ENCODE assay signal across 20 cellular contexts in genomic region chr3:79424811-79425210, GRCh38.
DNase-seq lines count a peak whose midpoint lies in the region; ATAC-seq, FAIRE-seq and TF ChIP-seq lines count a peak whose summit lies in the region.
"Had no signal": no experiment of that assay in that cellular context is flagged by ENCODE, and none has a peak within 500 bp of the region (broad histone marks: within the 10 kb centered on the region; RNA-seq: fewer than 3 reads in every experiment).

No MANE protein-coding gene starts in this region.

- CTCF ChIA-PET in mammary epithelial cell (lab: Charles Lee; ENCODE audit: low non-redundant PET): no interaction called here
- CTCF ChIA-PET in MCF 10A (lab: Yijun Ruan, JAX): no interaction called here
- CTCF ChIA-PET in CD8-positive, alpha-beta T cell (lab: Charles Lee): no interaction called here

- no peak overlapping the region for H3K27ac Mint-ChIP-seq in MCF 10A (ENCODE audit: low read depth, unreplicated experiment)
- no peak overlapping the region for H3K27ac Mint-ChIP-seq in CD8-positive, alpha-beta T cell
- H3K27ac Mint-ChIP-seq: CD14-positive monocyte had no signal

- no peak for FAIRE-seq in bronchial epithelial cell (lab: Jason Lieb, UNC)
- peak; percentile 98 for FAIRE-seq in keratinocyte (lab: Jason Lieb, UNC)
- FAIRE-seq: HTR-8/SVneo, K562 had no signal

- H3K27me3 Mint-ChIP-seq in MCF 10A (ENCODE audit: insufficient read depth, unreplicated experiment): peaks cover 75% of the 10 kb centered on the region
- no peaks in the 10 kb centered on the region for H3K27me3 Mint-ChIP-seq in CD8-positive, alpha-beta T cell (ENCODE audit: low read depth)
- H3K27me3 Mint-ChIP-seq: CD4-positive, alpha-beta memory T cell had no signal

- BruUV-seq in mammary epithelial cell (replicated peaks; lab: Mats Ljungman, UMichigan) (no TSS peak), MCF 10A (replicated peaks; lab: Mats Ljungman, UMichigan) (no TSS peak)

- no peaks in the 10 kb centered on the region for H3K9me3 Mint-ChIP-seq in MCF 10A (ENCODE audit: unreplicated experiment)
- H3K9me3 Mint-ChIP-seq in CD8-positive, alpha-beta T cell: peaks cover 3% of the 10 kb centered on the region
- H3K9me3 Mint-ChIP-seq: CD14-positive monocyte had no signal

- in situ Hi-C loops in mammary epithelial cell (cut with MboI; ENCODE audit: low sequenced_read_pairs in 2 of 2): no loop called here

- H3K79me2 ChIP-seq in mammary epithelial cell (ENCODE audit: insufficient read depth, low read length): no peaks in the 10 kb centered on the region
- no peaks in the 10 kb centered on the region for H3K79me2 ChIP-seq in keratinocyte (ENCODE audit: control insufficient read depth, insufficient read depth, low read length)

- H3K27me3 ChIP-seq in mammary epithelial cell (ENCODE audit: insufficient read depth, low read length): no peaks in the 10 kb centered on the region
- H3K27me3 ChIP-seq in bronchial epithelial cell (ENCODE audit: control insufficient read depth, insufficient read depth, low read length): no peaks in the 10 kb centered on the region
- no peaks in the 10 kb centered on the region for H3K27me3 ChIP-seq in keratinocyte (ENCODE audit: control insufficient read depth, extremely low read depth, insufficient read depth, low read length)
- no peaks in the 10 kb centered on the region for H3K27me3 ChIP-seq in CD8-positive, alpha-beta T cell (ENCODE audit: insufficient read depth, low read length)
- H3K27me3 ChIP-seq: BLaER1 had no signal

- no peaks in the 10 kb centered on the region for H3K9me1 ChIP-seq in keratinocyte (ENCODE audit: control insufficient read depth, extremely low read depth, insufficient read depth, low read length)

- intact Hi-C loops in mammary epithelial cell (cut with micrococcal nuclease): no loop called here
- intact Hi-C loops in MCF 10A (cut with micrococcal nuclease): no loop called here
- intact Hi-C loops in CD8-positive, alpha-beta T cell (cut with DNase I, micrococcal nuclease): no loop called here

- H3K4me3 Mint-ChIP-seq in MCF 10A (ENCODE audit: unreplicated experiment): no peak overlapping the region
- no peak overlapping the region for H3K4me3 Mint-ChIP-seq in CD8-positive, alpha-beta T cell
- H3K4me3 Mint-ChIP-seq: CD14-positive monocyte; CD4-positive, alpha-beta memory T cell had no signal

- POLR2A ChIA-PET in MCF 10A (lab: Yijun Ruan, JAX): no interaction called here
- POLR2A ChIA-PET in CD8-positive, alpha-beta T cell (lab: Charles Lee): no interaction called here

- H2AFZ ChIP-seq in mammary epithelial cell (ENCODE audit: low read depth, low read length) (no peak overlapping the region), keratinocyte (ENCODE audit: control insufficient read depth, low read length) (peak overlapping the region; percentile 73)

- H3K9ac ChIP-seq in mammary epithelial cell (ENCODE audit: insufficient read depth, low read length) (no peak overlapping the region), keratinocyte (ENCODE audit: control insufficient read depth, extremely low read depth, insufficient read depth, low read length) (no peak overlapping the region)
- H3K9ac ChIP-seq: BLaER1 had no signal

- DNase-seq in mammary epithelial cell (peak; percentile 77), MCF 10A (ENCODE audit: unreplicated experiment) (no peak), bronchial epithelial cell (ENCODE audit: low read depth) (peak; percentile 94), keratinocyte (ENCODE audit: low read depth, low spot score) (peak; percentile 66), NAMALWA (ENCODE audit: low spot score) (no peak), DMS53 (lab: John Stamatoyannopoulos, UW) (no peak)
- no peak for DNase-seq in CD8-positive, alpha-beta T cell
- DNase-seq: 8988T; Calu3; CD4-positive, alpha-beta memory T cell; DMS 273 treated with DMSO at 0.1 percent for 48 hours; GDM1; IMR-90 had no signal

- H3K4me1 ChIP-seq in mammary epithelial cell (ENCODE audit: insufficient read depth, low read length): peaks cover 23% of the 10 kb centered on the region
- peaks cover 22% of the 10 kb centered on the region for H3K4me1 ChIP-seq in keratinocyte (ENCODE audit: control insufficient read depth, extremely low read depth, insufficient read depth, low read length)
- no peaks in the 10 kb centered on the region for H3K4me1 ChIP-seq in CD8-positive, alpha-beta T cell (ENCODE audit: insufficient read depth, low read length)
- H3K4me1 ChIP-seq: BLaER1, HAP-1 had no signal

- no peaks in the 10 kb centered on the region for H3K36me3 Mint-ChIP-seq in MCF 10A (ENCODE audit: insufficient read depth, unreplicated experiment)
- no peaks in the 10 kb centered on the region for H3K36me3 Mint-ChIP-seq in CD8-positive, alpha-beta T cell
- H3K36me3 Mint-ChIP-seq: CD14-positive monocyte; CD4-positive, alpha-beta memory T cell had no signal

- H3K36me3 ChIP-seq in mammary epithelial cell (ENCODE audit: insufficient read depth, low read length) (no peaks in the 10 kb centered on the region), bronchial epithelial cell (ENCODE audit: control insufficient read depth, insufficient read depth, low read length) (no peaks in the 10 kb centered on the region), keratinocyte (ENCODE audit: control insufficient read depth in 2 of 2, extremely low read depth in 1 of 2, insufficient read depth in 2 of 2, low read length in 2 of 2) (no peaks in the 10 kb centered on the region)
- no peaks in the 10 kb centered on the region for H3K36me3 ChIP-seq in CD8-positive, alpha-beta T cell (ENCODE audit: insufficient read depth, low read length)
- H3K36me3 ChIP-seq: BLaER1, HAP-1 had no signal

- H3K9me3 ChIP-seq in mammary epithelial cell (replicated peaks; ENCODE audit: insufficient read depth, low read length) (no peaks in the 10 kb centered on the region), keratinocyte (ENCODE audit: control insufficient read depth, low read depth, low read length) (no peaks in the 10 kb centered on the region)
- no peaks in the 10 kb centered on the region for H3K9me3 ChIP-seq in CD8-positive, alpha-beta T cell (ENCODE audit: low read length)
- H3K9me3 ChIP-seq: BLaER1, HAP-1 had no signal

- H3K4me3 ChIP-seq in mammary epithelial cell (replicated peaks in 1 of 3; ENCODE audit: insufficient read depth in 1 of 3, low read depth in 2 of 3, low read length in 3 of 3): no peak overlapping the region
- no peak overlapping the region for H3K4me3 ChIP-seq in bronchial epithelial cell (ENCODE audit: low read depth, low read length)
- H3K4me3 ChIP-seq in keratinocyte (ENCODE audit: control insufficient read depth in 2 of 3, extremely low read depth in 1 of 3, insufficient read depth in 2 of 3, low read depth in 1 of 3, low read length in 3 of 3): no peak overlapping the region
- no peak overlapping the region for H3K4me3 ChIP-seq in CD8-positive, alpha-beta T cell (ENCODE audit: low read depth, low read length)
- H3K4me3 ChIP-seq: BLaER1, HAP-1, K562 had no signal

- peak overlapping the region; percentile 10 for H3K27ac ChIP-seq in mammary epithelial cell (ENCODE audit: insufficient read depth, low read depth, low read length)
- peak overlapping the region; percentile 43 for H3K27ac ChIP-seq in keratinocyte (ENCODE audit: control insufficient read depth, insufficient read depth, low read length)
- no peak overlapping the region for H3K27ac ChIP-seq in CD8-positive, alpha-beta T cell (ENCODE audit: low read depth, low read length)
- H3K27ac ChIP-seq: BLaER1, HL-60 had no signal

- H4K20me1 ChIP-seq in mammary epithelial cell (ENCODE audit: insufficient read depth, low read length) (no peaks in the 10 kb centered on the region), keratinocyte (ENCODE audit: control insufficient read depth, extremely low read depth, insufficient read depth, low read length) (no peaks in the 10 kb centered on the region)
- H4K20me1 ChIP-seq: BLaER1 had no signal

- 18% methylated on average over 3 of the region's 3 CpGs for WGBS in mammary epithelial cell (ENCODE audit: low coverage, missing lambda C conversion rate)

- H3K4me1 Mint-ChIP-seq in MCF 10A (ENCODE audit: insufficient read depth, unreplicated experiment): no peaks in the 10 kb centered on the region
- no peaks in the 10 kb centered on the region for H3K4me1 Mint-ChIP-seq in CD8-positive, alpha-beta T cell (ENCODE audit: low read depth)
- H3K4me1 Mint-ChIP-seq: CD14-positive monocyte; CD4-positive, alpha-beta memory T cell had no signal

- no peak for TF ChIP-seq CTCF in mammary epithelial cell (conservative IDR thresholded peaks at IDR 0.05 in 1 of 2, IDR thresholded peaks at IDR 0.05 in 1 of 2; ENCODE audit: extremely low read depth in 1 of 2, insufficient read depth in 1 of 2, low read depth in 1 of 2, low read length in 2 of 2)
- TF ChIP-seq CTCF in MCF 10A (IDR thresholded peaks at IDR 0.05; ENCODE audit: unreplicated experiment): no peak
- no peak for TF ChIP-seq CTCF in bronchial epithelial cell (IDR thresholded peaks at IDR 0.05; ENCODE audit: insufficient read depth, low read length, severe bottlenecking)
- no peak for TF ChIP-seq CTCF in keratinocyte (optimal IDR thresholded peaks at IDR 0.05 in 1 of 3, IDR thresholded peaks at IDR 0.05 in 1 of 3, conservative IDR thresholded peaks at IDR 0.05 in 1 of 3; ENCODE audit: extremely low read depth in 1 of 3, insufficient read depth in 2 of 3, low read length in 3 of 3)
- no peak for TF ChIP-seq CTCF in CD8-positive, alpha-beta T cell (IDR thresholded peaks at IDR 0.05)

- ATAC-seq in CD8-positive, alpha-beta T cell: no peak
- no peak for ATAC-seq in HG02981 (IDR thresholded peaks at IDR 0.05; ENCODE audit: unreplicated experiment)
- ATAC-seq: K562 had no signal

- peak overlapping the region; percentile 59 for H3K4me2 ChIP-seq in mammary epithelial cell (ENCODE audit: insufficient read depth, low read depth, low read length)
- peak overlapping the region; percentile 71 for H3K4me2 ChIP-seq in keratinocyte (ENCODE audit: control insufficient read depth, extremely low read depth, insufficient read depth, low read depth, low read length)
- H3K4me2 ChIP-seq: BLaER1 had no signal

- dilution Hi-C loops in mammary epithelial cell (cut with HindIII; ENCODE audit: low sequenced_read_pairs): no loop called here
- dilution Hi-C loops in keratinocyte (cut with MboI; ENCODE audit: extremely low pct_ligation_motif_present, low sequenced_read_pairs): no loop called here

Comparison
In these comparisons a context has a peak if more than half of its experiments do, and no peak if none do; other contexts are left out.
1. DNase-seq: peak in mammary epithelial cell (single experiment), bronchial epithelial cell (single experiment) and keratinocyte (single experiment); none in MCF 10A (single experiment), CD8-positive, alpha-beta T cell (0 of 7), NAMALWA (single experiment) and DMS53 (single experiment).